Comparison of ENCODE assay signal across 1 cellular context in the genomic region with DNA sequence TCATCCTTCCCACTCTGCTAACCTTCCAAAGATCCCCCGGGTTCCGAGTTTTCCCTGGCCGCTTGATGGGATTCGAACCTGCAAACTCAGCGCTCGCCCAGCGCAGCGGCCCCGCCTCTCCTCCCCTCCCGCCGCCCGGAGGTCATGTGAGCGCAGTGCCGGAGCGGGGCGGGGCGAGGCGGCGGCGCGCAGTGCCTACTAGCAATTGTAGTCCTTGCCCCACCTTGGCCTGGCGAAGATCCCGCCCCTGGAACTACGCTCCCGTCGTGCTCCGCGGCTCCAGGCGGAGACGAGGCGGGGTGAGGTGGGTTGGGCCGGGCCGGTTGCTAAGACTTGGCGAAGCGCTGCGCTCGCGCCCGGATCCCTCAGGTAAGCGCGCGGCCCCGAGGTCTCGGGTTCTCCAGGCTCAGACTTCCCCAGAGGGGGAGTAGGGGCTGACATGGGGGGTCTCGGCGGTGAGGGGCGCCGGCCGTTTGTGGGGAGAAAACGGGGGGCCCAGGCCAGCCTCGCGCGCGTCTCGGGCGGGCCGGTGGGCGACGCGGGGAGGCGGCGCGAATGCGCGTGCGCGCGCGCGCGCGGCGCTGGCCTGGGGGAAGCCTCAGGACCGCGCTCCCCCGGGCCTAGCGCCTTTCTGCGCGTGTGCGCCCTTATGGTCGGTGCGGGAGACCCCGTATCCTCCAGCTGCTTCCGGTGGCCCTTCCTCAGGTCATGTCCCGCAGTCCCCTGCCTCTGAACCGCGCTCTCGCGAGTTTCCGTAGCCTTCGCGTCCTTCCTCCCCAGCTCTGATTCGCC.
A peak's percentile ranks its signal among the peaks of the same experiment; 100 is the strongest.
TF ChIP-seq lines count a peak whose summit lies in the region.

A gene (plus strand): TSS at position 329 of the 792 bp plus-strand sequence. CDS start 6,649 bp downstream, outside the sequence.
A gene with protein sequence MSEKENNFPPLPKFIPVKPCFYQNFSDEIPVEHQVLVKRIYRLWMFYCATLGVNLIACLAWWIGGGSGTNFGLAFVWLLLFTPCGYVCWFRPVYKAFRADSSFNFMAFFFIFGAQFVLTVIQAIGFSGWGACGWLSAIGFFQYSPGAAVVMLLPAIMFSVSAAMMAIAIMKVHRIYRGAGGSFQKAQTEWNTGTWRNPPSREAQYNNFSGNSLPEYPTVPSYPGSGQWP (plus strand): TSS at position 329 of the 792 bp plus-strand sequence. CDS start 9,621 bp downstream, outside the sequence.

TF ChIP-seq in K562, 482 proteins besides CTCF, POLR2A, EP300 and RAD21 (continued from another document and continues in another):
- TF ChIP-seq RBFOX2 (IDR thresholded peaks at IDR 0.05; ENCODE audit: low read depth, low read length) (peak; percentile 96), CBFA2T2 (conservative IDR thresholded peaks at IDR 0.05) (peak; percentile 73), CAMTA2 (CRISPR knock-in tag; conservative IDR thresholded peaks at IDR 0.05) (no peak), RBM15 (IDR thresholded peaks at IDR 0.05; ENCODE audit: insufficient read depth, low read length) (no peak), ARNT (IDR thresholded peaks at IDR 0.05) (no peak; a peak in 1 of 4 replicates), MCM2 (IDR thresholded peaks at IDR 0.05; ENCODE audit: low read depth) (no peak), ZNF347 (CRISPR knock-in tag; IDR thresholded peaks at IDR 0.05; ENCODE audit: low read depth) (no peak), JUN (IDR thresholded peaks at IDR 0.05; ENCODE audit: borderline replicate concordance, low read depth, low read length) (0 out of 2 replicates have a peak, but pooled peaks have one; percentile 5), JUN (CRISPR knock-in tag; IDR thresholded peaks at IDR 0.05; ENCODE audit: borderline replicate concordance) (no peak), RBM25 (IDR thresholded peaks at IDR 0.05; ENCODE audit: low read depth, low read length, severe bottlenecking) (peak; percentile 5), ZNF3 (CRISPR knock-in tag; IDR thresholded peaks at IDR 0.05) (no peak), CTBP1 (IDR thresholded peaks at IDR 0.05; ENCODE audit: borderline replicate concordance) (peak; percentile 92), SMARCB1 (IDR thresholded peaks at IDR 0.05; ENCODE audit: insufficient read length, low read depth) (no peak), SOX6 (IDR thresholded peaks at IDR 0.05) (no peak; the same call in 1 of the 2 replicates), CXXC5 (CRISPR knock-in tag; IDR thresholded peaks at IDR 0.05) (peak; percentile 89), MTA1 (IDR thresholded peaks at IDR 0.05; ENCODE audit: borderline replicate concordance) (no peak), RFX1 (IDR thresholded peaks at IDR 0.05) (peak; percentile 72; the same call in 1 of the 2 replicates), RBM14 (IDR thresholded peaks at IDR 0.05; ENCODE audit: borderline replicate concordance, insufficient read depth, low read depth, low read length) (no peak)
- TF ChIP-seq, protein P1, sequence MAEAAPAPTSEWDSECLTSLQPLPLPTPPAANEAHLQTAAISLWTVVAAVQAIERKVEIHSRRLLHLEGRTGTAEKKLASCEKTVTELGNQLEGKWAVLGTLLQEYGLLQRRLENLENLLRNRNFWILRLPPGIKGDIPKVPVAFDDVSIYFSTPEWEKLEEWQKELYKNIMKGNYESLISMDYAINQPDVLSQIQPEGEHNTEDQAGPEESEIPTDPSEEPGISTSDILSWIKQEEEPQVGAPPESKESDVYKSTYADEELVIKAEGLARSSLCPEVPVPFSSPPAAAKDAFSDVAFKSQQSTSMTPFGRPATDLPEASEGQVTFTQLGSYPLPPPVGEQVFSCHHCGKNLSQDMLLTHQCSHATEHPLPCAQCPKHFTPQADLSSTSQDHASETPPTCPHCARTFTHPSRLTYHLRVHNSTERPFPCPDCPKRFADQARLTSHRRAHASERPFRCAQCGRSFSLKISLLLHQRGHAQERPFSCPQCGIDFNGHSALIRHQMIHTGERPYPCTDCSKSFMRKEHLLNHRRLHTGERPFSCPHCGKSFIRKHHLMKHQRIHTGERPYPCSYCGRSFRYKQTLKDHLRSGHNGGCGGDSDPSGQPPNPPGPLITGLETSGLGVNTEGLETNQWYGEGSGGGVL (CRISPR knock-in tag; IDR thresholded peaks at IDR 0.05): no peak
- TF ChIP-seq, protein P2, sequence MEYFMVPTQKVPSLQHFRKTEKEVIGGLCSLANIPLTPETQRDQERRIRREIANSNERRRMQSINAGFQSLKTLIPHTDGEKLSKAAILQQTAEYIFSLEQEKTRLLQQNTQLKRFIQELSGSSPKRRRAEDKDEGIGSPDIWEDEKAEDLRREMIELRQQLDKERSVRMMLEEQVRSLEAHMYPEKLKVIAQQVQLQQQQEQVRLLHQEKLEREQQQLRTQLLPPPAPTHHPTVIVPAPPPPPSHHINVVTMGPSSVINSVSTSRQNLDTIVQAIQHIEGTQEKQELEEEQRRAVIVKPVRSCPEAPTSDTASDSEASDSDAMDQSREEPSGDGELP (CRISPR knock-in tag; IDR thresholded peaks at IDR 0.05; ENCODE audit: borderline replicate concordance): peak; percentile 99
- TF ChIP-seq, protein P3, sequence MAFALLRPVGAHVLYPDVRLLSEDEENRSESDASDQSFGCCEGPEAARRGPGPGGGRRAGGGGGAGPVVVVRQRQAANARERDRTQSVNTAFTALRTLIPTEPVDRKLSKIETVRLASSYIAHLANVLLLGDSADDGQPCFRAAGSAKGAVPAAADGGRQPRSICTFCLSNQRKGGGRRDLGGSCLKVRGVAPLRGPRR (CRISPR knock-in tag; IDR thresholded peaks at IDR 0.05): no peak
- TF ChIP-seq, protein P4, sequence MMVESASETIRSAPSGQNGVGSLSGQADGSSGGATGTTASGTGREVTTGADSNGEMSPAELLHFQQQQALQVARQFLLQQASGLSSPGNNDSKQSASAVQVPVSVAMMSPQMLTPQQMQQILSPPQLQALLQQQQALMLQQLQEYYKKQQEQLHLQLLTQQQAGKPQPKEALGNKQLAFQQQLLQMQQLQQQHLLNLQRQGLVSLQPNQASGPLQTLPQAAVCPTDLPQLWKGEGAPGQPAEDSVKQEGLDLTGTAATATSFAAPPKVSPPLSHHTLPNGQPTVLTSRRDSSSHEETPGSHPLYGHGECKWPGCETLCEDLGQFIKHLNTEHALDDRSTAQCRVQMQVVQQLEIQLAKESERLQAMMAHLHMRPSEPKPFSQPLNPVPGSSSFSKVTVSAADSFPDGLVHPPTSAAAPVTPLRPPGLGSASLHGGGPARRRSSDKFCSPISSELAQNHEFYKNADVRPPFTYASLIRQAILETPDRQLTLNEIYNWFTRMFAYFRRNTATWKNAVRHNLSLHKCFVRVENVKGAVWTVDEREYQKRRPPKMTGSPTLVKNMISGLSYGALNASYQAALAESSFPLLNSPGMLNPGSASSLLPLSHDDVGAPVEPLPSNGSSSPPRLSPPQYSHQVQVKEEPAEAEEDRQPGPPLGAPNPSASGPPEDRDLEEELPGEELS (CRISPR knock-in tag; IDR thresholded peaks at IDR 0.05; ENCODE audit: borderline replicate concordance): 0 out of 2 replicates have a peak, but pooled peaks have one; percentile 52
- TF ChIP-seq, protein P5, sequence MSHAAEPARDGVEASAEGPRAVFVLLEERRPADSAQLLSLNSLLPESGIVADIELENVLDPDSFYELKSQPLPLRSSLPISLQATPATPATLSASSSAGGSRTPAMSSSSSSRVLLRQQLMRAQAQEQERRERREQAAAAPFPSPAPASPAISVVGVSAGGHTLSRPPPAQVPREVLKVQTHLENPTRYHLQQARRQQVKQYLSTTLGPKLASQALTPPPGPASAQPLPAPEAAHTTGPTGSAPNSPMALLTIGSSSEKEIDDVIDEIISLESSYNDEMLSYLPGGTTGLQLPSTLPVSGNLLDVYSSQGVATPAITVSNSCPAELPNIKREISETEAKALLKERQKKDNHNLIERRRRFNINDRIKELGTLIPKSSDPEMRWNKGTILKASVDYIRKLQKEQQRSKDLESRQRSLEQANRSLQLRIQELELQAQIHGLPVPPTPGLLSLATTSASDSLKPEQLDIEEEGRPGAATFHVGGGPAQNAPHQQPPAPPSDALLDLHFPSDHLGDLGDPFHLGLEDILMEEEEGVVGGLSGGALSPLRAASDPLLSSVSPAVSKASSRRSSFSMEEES (CRISPR knock-in tag; IDR thresholded peaks at IDR 0.05): peak; percentile 69
- TF ChIP-seq, protein P6, sequence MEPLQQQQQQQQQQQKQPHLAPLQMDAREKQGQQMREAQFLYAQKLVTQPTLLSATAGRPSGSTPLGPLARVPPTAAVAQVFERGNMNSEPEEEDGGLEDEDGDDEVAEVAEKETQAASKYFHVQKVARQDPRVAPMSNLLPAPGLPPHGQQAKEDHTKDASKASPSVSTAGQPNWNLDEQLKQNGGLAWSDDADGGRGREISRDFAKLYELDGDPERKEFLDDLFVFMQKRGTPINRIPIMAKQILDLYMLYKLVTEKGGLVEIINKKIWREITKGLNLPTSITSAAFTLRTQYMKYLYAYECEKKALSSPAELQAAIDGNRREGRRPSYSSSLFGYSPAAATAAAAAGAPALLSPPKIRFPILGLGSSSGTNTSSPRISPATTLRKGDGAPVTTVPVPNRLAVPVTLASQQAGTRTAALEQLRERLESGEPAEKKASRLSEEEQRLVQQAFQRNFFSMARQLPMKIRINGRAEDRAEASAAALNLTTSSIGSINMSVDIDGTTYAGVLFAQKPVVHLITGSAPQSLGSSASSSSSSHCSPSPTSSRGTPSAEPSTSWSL (CRISPR knock-in tag; IDR thresholded peaks at IDR 0.05; ENCODE audit: borderline replicate concordance): no peak
- TF ChIP-seq, protein P7, sequence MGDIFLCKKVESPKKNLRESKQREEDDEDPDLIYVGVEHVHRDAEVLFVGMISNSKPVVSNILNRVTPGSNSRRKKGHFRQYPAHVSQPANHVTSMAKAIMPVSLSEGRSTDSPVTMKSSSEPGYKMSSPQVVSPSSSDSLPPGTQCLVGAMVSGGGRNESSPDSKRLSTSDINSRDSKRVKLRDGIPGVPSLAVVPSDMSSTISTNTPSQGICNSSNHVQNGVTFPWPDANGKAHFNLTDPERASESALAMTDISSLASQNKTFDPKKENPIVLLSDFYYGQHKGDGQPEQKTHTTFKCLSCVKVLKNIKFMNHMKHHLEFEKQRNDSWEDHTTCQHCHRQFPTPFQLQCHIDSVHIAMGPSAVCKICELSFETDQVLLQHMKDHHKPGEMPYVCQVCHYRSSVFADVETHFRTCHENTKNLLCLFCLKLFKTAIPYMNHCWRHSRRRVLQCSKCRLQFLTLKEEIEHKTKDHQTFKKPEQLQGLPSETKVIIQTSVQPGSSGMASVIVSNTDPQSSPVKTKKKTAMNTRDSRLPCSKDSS (IDR thresholded peaks at IDR 0.05; ENCODE audit: low read depth, partially characterized antibody): no peak
- TF ChIP-seq, protein P8, sequence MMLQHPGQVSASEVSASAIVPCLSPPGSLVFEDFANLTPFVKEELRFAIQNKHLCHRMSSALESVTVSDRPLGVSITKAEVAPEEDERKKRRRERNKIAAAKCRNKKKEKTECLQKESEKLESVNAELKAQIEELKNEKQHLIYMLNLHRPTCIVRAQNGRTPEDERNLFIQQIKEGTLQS (IDR thresholded peaks at IDR 0.05): no peak
- TF ChIP-seq, protein P8 (CRISPR knock-in tag; conservative IDR thresholded peaks at IDR 0.05): no peak
- TF ChIP-seq, protein P9, sequence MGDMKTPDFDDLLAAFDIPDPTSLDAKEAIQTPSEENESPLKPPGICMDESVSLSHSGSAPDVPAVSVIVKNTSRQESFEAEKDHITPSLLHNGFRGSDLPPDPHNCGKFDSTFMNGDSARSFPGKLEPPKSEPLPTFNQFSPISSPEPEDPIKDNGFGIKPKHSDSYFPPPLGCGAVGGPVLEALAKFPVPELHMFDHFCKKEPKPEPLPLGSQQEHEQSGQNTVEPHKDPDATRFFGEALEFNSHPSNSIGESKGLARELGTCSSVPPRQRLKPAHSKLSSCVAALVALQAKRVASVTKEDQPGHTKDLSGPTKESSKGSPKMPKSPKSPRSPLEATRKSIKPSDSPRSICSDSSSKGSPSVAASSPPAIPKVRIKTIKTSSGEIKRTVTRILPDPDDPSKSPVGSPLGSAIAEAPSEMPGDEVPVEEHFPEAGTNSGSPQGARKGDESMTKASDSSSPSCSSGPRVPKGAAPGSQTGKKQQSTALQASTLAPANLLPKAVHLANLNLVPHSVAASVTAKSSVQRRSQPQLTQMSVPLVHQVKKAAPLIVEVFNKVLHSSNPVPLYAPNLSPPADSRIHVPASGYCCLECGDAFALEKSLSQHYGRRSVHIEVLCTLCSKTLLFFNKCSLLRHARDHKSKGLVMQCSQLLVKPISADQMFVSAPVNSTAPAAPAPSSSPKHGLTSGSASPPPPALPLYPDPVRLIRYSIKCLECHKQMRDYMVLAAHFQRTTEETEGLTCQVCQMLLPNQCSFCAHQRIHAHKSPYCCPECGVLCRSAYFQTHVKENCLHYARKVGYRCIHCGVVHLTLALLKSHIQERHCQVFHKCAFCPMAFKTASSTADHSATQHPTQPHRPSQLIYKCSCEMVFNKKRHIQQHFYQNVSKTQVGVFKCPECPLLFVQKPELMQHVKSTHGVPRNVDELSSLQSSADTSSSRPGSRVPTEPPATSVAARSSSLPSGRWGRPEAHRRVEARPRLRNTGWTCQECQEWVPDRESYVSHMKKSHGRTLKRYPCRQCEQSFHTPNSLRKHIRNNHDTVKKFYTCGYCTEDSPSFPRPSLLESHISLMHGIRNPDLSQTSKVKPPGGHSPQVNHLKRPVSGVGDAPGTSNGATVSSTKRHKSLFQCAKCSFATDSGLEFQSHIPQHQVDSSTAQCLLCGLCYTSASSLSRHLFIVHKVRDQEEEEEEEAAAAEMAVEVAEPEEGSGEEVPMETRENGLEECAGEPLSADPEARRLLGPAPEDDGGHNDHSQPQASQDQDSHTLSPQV (IDR thresholded peaks at IDR 0.05): peak; percentile 90
- TF ChIP-seq, protein P10, sequence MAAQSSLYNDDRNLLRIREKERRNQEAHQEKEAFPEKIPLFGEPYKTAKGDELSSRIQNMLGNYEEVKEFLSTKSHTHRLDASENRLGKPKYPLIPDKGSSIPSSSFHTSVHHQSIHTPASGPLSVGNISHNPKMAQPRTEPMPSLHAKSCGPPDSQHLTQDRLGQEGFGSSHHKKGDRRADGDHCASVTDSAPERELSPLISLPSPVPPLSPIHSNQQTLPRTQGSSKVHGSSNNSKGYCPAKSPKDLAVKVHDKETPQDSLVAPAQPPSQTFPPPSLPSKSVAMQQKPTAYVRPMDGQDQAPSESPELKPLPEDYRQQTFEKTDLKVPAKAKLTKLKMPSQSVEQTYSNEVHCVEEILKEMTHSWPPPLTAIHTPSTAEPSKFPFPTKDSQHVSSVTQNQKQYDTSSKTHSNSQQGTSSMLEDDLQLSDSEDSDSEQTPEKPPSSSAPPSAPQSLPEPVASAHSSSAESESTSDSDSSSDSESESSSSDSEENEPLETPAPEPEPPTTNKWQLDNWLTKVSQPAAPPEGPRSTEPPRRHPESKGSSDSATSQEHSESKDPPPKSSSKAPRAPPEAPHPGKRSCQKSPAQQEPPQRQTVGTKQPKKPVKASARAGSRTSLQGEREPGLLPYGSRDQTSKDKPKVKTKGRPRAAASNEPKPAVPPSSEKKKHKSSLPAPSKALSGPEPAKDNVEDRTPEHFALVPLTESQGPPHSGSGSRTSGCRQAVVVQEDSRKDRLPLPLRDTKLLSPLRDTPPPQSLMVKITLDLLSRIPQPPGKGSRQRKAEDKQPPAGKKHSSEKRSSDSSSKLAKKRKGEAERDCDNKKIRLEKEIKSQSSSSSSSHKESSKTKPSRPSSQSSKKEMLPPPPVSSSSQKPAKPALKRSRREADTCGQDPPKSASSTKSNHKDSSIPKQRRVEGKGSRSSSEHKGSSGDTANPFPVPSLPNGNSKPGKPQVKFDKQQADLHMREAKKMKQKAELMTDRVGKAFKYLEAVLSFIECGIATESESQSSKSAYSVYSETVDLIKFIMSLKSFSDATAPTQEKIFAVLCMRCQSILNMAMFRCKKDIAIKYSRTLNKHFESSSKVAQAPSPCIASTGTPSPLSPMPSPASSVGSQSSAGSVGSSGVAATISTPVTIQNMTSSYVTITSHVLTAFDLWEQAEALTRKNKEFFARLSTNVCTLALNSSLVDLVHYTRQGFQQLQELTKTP (IDR thresholded peaks at IDR 0.05; ENCODE audit: low read depth in 1 of 2, partially characterized antibody in 2 of 2): peak in 1 of 2 experiments; percentile 97
